9 cellular contexts compared by ENCODE assay signal in the genomic region with DNA sequence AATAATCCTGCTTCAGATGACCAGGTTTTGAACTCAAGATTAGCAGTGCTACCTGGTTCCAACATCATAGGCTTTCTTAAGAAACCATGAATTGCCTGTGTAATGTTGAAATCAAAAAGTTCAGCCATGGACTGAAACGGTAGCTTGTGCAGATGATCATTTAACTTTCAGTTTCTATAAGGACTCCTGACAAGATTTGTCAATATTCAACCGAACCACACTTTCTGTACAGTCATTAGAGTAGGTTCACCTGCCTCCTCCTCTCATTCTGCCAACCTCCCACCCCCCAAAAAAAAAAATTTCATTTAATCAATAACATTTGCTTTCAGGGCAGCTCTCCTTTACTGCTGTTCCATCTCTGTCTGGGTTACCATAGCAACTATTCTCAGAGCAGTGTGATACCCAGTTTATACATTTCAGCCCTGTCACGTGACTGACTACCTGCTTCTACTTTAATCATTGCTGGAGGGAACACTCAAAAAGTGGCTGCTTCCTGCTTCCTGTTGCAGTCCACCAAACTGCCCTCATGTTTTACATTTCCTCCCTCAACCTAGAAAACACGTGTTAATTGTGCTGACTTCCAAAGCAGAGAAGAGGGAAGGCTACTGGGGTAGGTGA.
A peak's percentile ranks its signal among the peaks of the same experiment; 100 is the strongest.
DNase-seq lines count a peak whose midpoint lies in the region; ATAC-seq and TF ChIP-seq lines count a peak whose summit lies in the region.
"Had no signal": no experiment of that assay in that cellular context is flagged by ENCODE, and none has a peak within 500 bp of the region (broad histone marks: within the 10 kb centered on the region; RNA-seq: fewer than 3 reads in every experiment).

No MANE protein-coding gene starts in this region.

- H3K27me3 Mint-ChIP-seq in activated CD8-positive, alpha-beta memory T cell treated with anti-CD3 and anti-CD28 coated beads, Interleukin-2, amount 10 ng/mL, durations not matched to agents 7 days and 5 days = peaks cover 3% of the 10 kb centered on the region

- TF ChIP-seq CTCF in body of pancreas (IDR thresholded peaks at IDR 0.05) = no peak

- in situ Hi-C loops in KBM-7 (cut with MboI; ENCODE audit: low pct_unique_long_range_greater_than_20kb, low sequenced_read_pairs) = no loop called here

- H3K9me3 ChIP-seq in body of pancreas = no peaks in the 10 kb centered on the region

- no peaks in the 10 kb centered on the region for H3K4me1 ChIP-seq in body of pancreas

- 28 to 40% methylated on average over 4 of the region's 4 CpGs for WGBS in body of pancreas, 2 donors

- CTCF ChIA-PET in activated CD8-positive, alpha-beta memory T cell treated with anti-CD3 and anti-CD28 coated beads, Interleukin-2, amount 10 ng/mL, durations not matched to agents 7 days and 5 days (lab: Charles Lee) = no interaction called here

- intact Hi-C loops in body of pancreas (cut with DNase I) = no loop called here

- H3K36me3 ChIP-seq in body of pancreas (replicated peaks in 1 of 2; ENCODE audit: insufficient read depth in 1 of 2, low read depth in 2 of 2) = no peaks in the 10 kb centered on the region

- H3K36me3 Mint-ChIP-seq in activated CD8-positive, alpha-beta memory T cell treated with anti-CD3 and anti-CD28 coated beads, Interleukin-2, amount 10 ng/mL, durations not matched to agents 7 days and 5 days = no peaks in the 10 kb centered on the region

- no peak overlapping the region for H3K4me3 ChIP-seq in body of pancreas

- no peak for TF ChIP-seq POLR2A in body of pancreas (IDR thresholded peaks at IDR 0.05)

- peaks cover 16% of the 10 kb centered on the region for H3K4me1 Mint-ChIP-seq in activated CD8-positive, alpha-beta memory T cell treated with anti-CD3 and anti-CD28 coated beads, Interleukin-2, amount 10 ng/mL, durations not matched to agents 7 days and 5 days

- peak; percentile 36 for ATAC-seq in activated CD8-positive, alpha-beta memory T cell treated with anti-CD3 and anti-CD28 coated beads, Interleukin-2, amount 10 ng/mL, durations not matched to agents 7 days and 5 days
- ATAC-seq in HG02678 (IDR thresholded peaks at IDR 0.05; ENCODE audit: unreplicated experiment) (peak; percentile 94), body of pancreas (no peak)
- ATAC-seq: HCT116 had no signal

- no peak overlapping the region for H3K4me3 Mint-ChIP-seq in activated CD8-positive, alpha-beta memory T cell treated with anti-CD3 and anti-CD28 coated beads, Interleukin-2, amount 10 ng/mL, durations not matched to agents 7 days and 5 days

- H3K27me3 ChIP-seq in body of pancreas = no peaks in the 10 kb centered on the region

- no peak overlapping the region for H3K27ac Mint-ChIP-seq in activated CD8-positive, alpha-beta memory T cell treated with anti-CD3 and anti-CD28 coated beads, Interleukin-2, amount 10 ng/mL, durations not matched to agents 7 days and 5 days

- no peak overlapping the region for H3K27ac ChIP-seq in body of pancreas

- DNase-seq in activated CD8-positive, alpha-beta memory T cell treated with anti-CD3 and anti-CD28 coated beads, Interleukin-2, amount 10 ng/mL, durations not matched to agents 7 days and 5 days = no peak
- DNase-seq in activated CD8-positive, alpha-beta memory T cell treated with anti-CD3 and anti-CD28 coated beads, Interleukin-2, amount 50 U/mL, for 48 hours = no peak
- DNase-seq in KBM-7 (peak; percentile 1), superior temporal gyrus (ENCODE audit: extremely low spot score) (peak; percentile 35), body of pancreas (no peak), mesenteric fat pad (ENCODE audit: low spot score) (no peak), EL (no peak)

- no peaks in the 10 kb centered on the region for H3K9me3 Mint-ChIP-seq in activated CD8-positive, alpha-beta memory T cell treated with anti-CD3 and anti-CD28 coated beads, Interleukin-2, amount 10 ng/mL, durations not matched to agents 7 days and 5 days (ENCODE audit: low read depth)

Comparison
In these comparisons a context has a peak if more than half of its experiments do, and no peak if none do; other contexts are left out.
1. DNase-seq: peak in KBM-7 (single experiment) and superior temporal gyrus (single experiment); none in activated CD8-positive, alpha-beta memory T cell treated with anti-CD3 and anti-CD28 coated beads, Interleukin-2, amount 10 ng/mL, durations not matched to agents 7 days and 5 days (single experiment), activated CD8-positive, alpha-beta memory T cell treated with anti-CD3 and anti-CD28 coated beads, Interleukin-2, amount 50 U/mL, for 48 hours (single experiment), body of pancreas (0 of 4), mesenteric fat pad (single experiment) and EL (single experiment).